Comparison of ENCODE assay signal across 9 cellular contexts in the genomic region with DNA sequence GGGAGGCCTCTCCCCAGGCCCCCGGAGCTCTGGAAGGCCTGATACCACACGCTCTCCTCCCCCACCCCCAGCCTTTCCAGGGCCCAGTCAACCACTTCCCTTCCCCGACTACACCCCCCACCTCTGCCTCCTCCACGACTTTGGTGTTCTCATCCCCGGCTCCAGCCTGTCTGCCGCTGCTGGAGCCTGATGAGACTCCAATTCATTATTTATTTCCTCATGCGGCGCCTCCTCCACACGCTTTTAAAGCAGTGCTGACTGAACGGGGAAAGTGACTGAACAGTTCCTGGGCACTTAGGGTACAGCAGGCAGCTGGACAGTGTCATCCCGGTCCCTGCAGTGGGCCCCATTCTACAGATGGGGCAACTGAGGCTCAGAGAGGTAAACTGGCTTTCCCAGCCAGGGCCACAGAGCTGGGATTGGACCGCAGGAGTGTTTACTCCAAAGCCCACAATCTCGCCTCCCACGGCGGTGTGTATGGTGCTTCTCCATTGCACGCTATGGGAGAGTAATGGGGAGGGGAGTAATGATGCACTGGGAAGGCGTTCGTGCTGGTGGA. TPM values are rescaled to one million over a fixed set of nuclear protein-coding genes. Genes with fewer than 3 reads are reported as not detected.
DNase-seq lines count a peak whose midpoint lies in the region; ATAC-seq and TF ChIP-seq lines count a peak whose summit lies in the region.
"Had no signal": no experiment of that assay in that cellular context is flagged by ENCODE, and none has a peak within 500 bp of the region (broad histone marks: within the 10 kb centered on the region; RNA-seq: fewer than 3 reads in every experiment).

No MANE protein-coding gene starts in this region.

- peak overlapping the region; percentile 94 for H3K27ac Mint-ChIP-seq in HFFc6
- H3K27ac Mint-ChIP-seq in activated CD8-positive, alpha-beta T cell treated with anti-CD3 and anti-CD28 coated beads, Interleukin-2, amount 10 ng/mL, durations not matched to agents 7 days and 5 days = no peak overlapping the region
- no peak overlapping the region for H3K27ac Mint-ChIP-seq in activated T-helper 2 cell treated with anti-CD3 and anti-CD28 coated beads, Interferon-gamma antibody, Interleukin-2, Interleukin-4, amounts not matched to agents 10 μg/mL and 5 μg/mL and 100 μg/mL, durations not matched to agents 14 hours and 24 hours and 36 hours
- H3K27ac Mint-ChIP-seq: immature natural killer cell had no signal

- no peak for TF ChIP-seq CTCF in AG04449 (IDR thresholded peaks at IDR 0.05; ENCODE audit: insufficient read depth, low read length, missing control alignments)
- no peak for TF ChIP-seq CTCF in HFFc6 (IDR thresholded peaks at IDR 0.05)

- peak; percentile 55 for ATAC-seq in left lobe of liver
- ATAC-seq in activated CD8-positive, alpha-beta T cell treated with anti-CD3 and anti-CD28 coated beads, Interleukin-2, amount 10 ng/mL, durations not matched to agents 7 days and 5 days = no peak
- ATAC-seq in GM21360 (IDR thresholded peaks at IDR 0.05; ENCODE audit: unreplicated experiment) = no peak

- intact Hi-C loops in activated T-helper 2 cell treated with anti-CD3 and anti-CD28 coated beads, Interferon-gamma antibody, Interleukin-2, Interleukin-4, amounts not matched to agents 10 μg/mL and 5 μg/mL and 100 μg/mL, durations not matched to agents 14 hours and 24 hours and 36 hours (cut with micrococcal nuclease) = no loop called here

- CTCF ChIA-PET in AG04449 (lab: Yijun Ruan, JAX) = interaction anchor here (1.1 to 22.5 kb wide), 4 partner anchors 10 to 233 kb away, joined by 3 to 595 read pairs (median 54); no protein-coding TSS in a partner anchor
- CTCF ChIA-PET in activated CD8-positive, alpha-beta T cell treated with anti-CD3 and anti-CD28 coated beads, Interleukin-2, amount 10 ng/mL, durations not matched to agents 7 days and 5 days (lab: Charles Lee) = interaction anchor here (1.0 to 1.5 kb wide), 3 partner anchors 10 to 228 kb away, joined by 3 to 4 read pairs (median 4); no protein-coding TSS in a partner anchor

- H3K36me3 Mint-ChIP-seq in HFFc6 (ENCODE audit: low read depth) = peaks cover 38% of the 10 kb centered on the region
- peaks cover 3% of the 10 kb centered on the region for H3K36me3 Mint-ChIP-seq in activated CD8-positive, alpha-beta T cell treated with anti-CD3 and anti-CD28 coated beads, Interleukin-2, amount 10 ng/mL, durations not matched to agents 7 days and 5 days (ENCODE audit: low read depth)
- H3K36me3 Mint-ChIP-seq in activated T-helper 2 cell treated with anti-CD3 and anti-CD28 coated beads, Interferon-gamma antibody, Interleukin-2, Interleukin-4, amounts not matched to agents 10 μg/mL and 5 μg/mL and 100 μg/mL, durations not matched to agents 14 hours and 24 hours and 36 hours (ENCODE audit: low read depth) = no peaks in the 10 kb centered on the region

- POLR2A ChIA-PET in AG04449 (lab: Yijun Ruan, JAX) = interaction anchor here (0.7 to 3.4 kb wide), 7 partner anchors 9 to 203 kb away, joined by 3 to 17 read pairs (median 4); a partner anchor contains a TSS
- POLR2A ChIA-PET in activated CD8-positive, alpha-beta T cell treated with anti-CD3 and anti-CD28 coated beads, Interleukin-2, amount 10 ng/mL, durations not matched to agents 7 days and 5 days (lab: Charles Lee) = no interaction called here

- no peak overlapping the region for H3K4me3 ChIP-seq in AG04449 (ENCODE audit: low read depth, low read length)

- H3K9me3 Mint-ChIP-seq in HFFc6 = no peaks in the 10 kb centered on the region
- H3K9me3 Mint-ChIP-seq in activated CD8-positive, alpha-beta T cell treated with anti-CD3 and anti-CD28 coated beads, Interleukin-2, amount 10 ng/mL, durations not matched to agents 7 days and 5 days (ENCODE audit: insufficient read depth) = no peaks in the 10 kb centered on the region
- H3K9me3 Mint-ChIP-seq in activated T-helper 2 cell treated with anti-CD3 and anti-CD28 coated beads, Interferon-gamma antibody, Interleukin-2, Interleukin-4, amounts not matched to agents 10 μg/mL and 5 μg/mL and 100 μg/mL, durations not matched to agents 14 hours and 24 hours and 36 hours = no peaks in the 10 kb centered on the region
- H3K9me3 Mint-ChIP-seq: immature natural killer cell had no signal

- H3K4me3 Mint-ChIP-seq in HFFc6 = peak overlapping the region; percentile 37
- no peak overlapping the region for H3K4me3 Mint-ChIP-seq in activated CD8-positive, alpha-beta T cell treated with anti-CD3 and anti-CD28 coated beads, Interleukin-2, amount 10 ng/mL, durations not matched to agents 7 days and 5 days
- H3K4me3 Mint-ChIP-seq in activated T-helper 2 cell treated with anti-CD3 and anti-CD28 coated beads, Interferon-gamma antibody, Interleukin-2, Interleukin-4, amounts not matched to agents 10 μg/mL and 5 μg/mL and 100 μg/mL, durations not matched to agents 14 hours and 24 hours and 36 hours (ENCODE audit: low read depth) = no peak overlapping the region
- H3K4me3 Mint-ChIP-seq: immature natural killer cell had no signal

- peaks cover 3% of the 10 kb centered on the region; the same call in 1 of the 2 replicates for H3K27me3 Mint-ChIP-seq in HFFc6 (ENCODE audit: insufficient read depth)
- no peaks in the 10 kb centered on the region for H3K27me3 Mint-ChIP-seq in activated CD8-positive, alpha-beta T cell treated with anti-CD3 and anti-CD28 coated beads, Interleukin-2, amount 10 ng/mL, durations not matched to agents 7 days and 5 days (ENCODE audit: low read depth)
- no peaks in the 10 kb centered on the region for H3K27me3 Mint-ChIP-seq in activated T-helper 2 cell treated with anti-CD3 and anti-CD28 coated beads, Interferon-gamma antibody, Interleukin-2, Interleukin-4, amounts not matched to agents 10 μg/mL and 5 μg/mL and 100 μg/mL, durations not matched to agents 14 hours and 24 hours and 36 hours (ENCODE audit: low read depth)

- DNase-seq in AG04449 (ENCODE audit: low read depth, low spot score) = peak; percentile 78
- DNase-seq in HFFc6 = peak; percentile 92
- DNase-seq in amniotic stem cell (lab: John Stamatoyannopoulos, UW) = peak; percentile 70
- no peak for DNase-seq in left lobe of liver (ENCODE audit: low spot score)
- DNase-seq in activated CD8-positive, alpha-beta T cell treated with anti-CD3 and anti-CD28 coated beads, Interleukin-2, amount 10 ng/mL, durations not matched to agents 7 days and 5 days = no peak
- no peak for DNase-seq in NCI-H446 treated with DMSO at 0.1 percent for 48 hours (lab: John Stamatoyannopoulos, UW)
- DNase-seq in activated T-helper 2 cell treated with anti-CD3 and anti-CD28 coated beads, Interferon-gamma antibody, Interleukin-2, Interleukin-4, amounts not matched to agents 10 μg/mL and 5 μg/mL and 100 μg/mL, durations not matched to agents 14 hours and 24 hours and 36 hours (ENCODE audit: low spot score) = no peak
- DNase-seq: immature natural killer cell had no signal

- peaks cover 59% of the 10 kb centered on the region for H3K4me1 Mint-ChIP-seq in HFFc6 (ENCODE audit: low read depth)
- H3K4me1 Mint-ChIP-seq in activated CD8-positive, alpha-beta T cell treated with anti-CD3 and anti-CD28 coated beads, Interleukin-2, amount 10 ng/mL, durations not matched to agents 7 days and 5 days (ENCODE audit: low read depth) = peaks cover 2% of the 10 kb centered on the region
- no peaks in the 10 kb centered on the region for H3K4me1 Mint-ChIP-seq in activated T-helper 2 cell treated with anti-CD3 and anti-CD28 coated beads, Interferon-gamma antibody, Interleukin-2, Interleukin-4, amounts not matched to agents 10 μg/mL and 5 μg/mL and 100 μg/mL, durations not matched to agents 14 hours and 24 hours and 36 hours (ENCODE audit: low read depth)
- H3K4me1 Mint-ChIP-seq: immature natural killer cell had no signal

RNA-seq across cellular contexts. Expression of a gene that starts 15.9 kb away (rescaled TPM):
- 100 to 1,000 TPM in 5 of 6 experiments, 10 to 100 TPM in 1; 88.9 to 122 (median 113) TPM for total RNA-seq in HFFc6 (2021; fragmentation: NEBNext Ultra II Directional; extraction: Animal tissue kit (Norgen Biotek cat#: 25700))
- 16.3 TPM for total RNA-seq in left lobe of liver
- 10 to 100 TPM; 45.1 to 49.4 TPM for total RNA-seq in activated CD8-positive, alpha-beta T cell treated with anti-CD3 and anti-CD28 coated beads, Interleukin-2, amount 10 ng/mL, durations not matched to agents 7 days and 5 days
- 59.1 and 64.3 TPM in 2 replicates for total RNA-seq in activated T-helper 2 cell treated with anti-CD3 and anti-CD28 coated beads, Interferon-gamma antibody, Interleukin-2, Interleukin-4, amounts not matched to agents 10 μg/mL and 5 μg/mL and 100 μg/mL, durations not matched to agents 14 hours and 24 hours and 36 hours

RNA-seq across cellular contexts. Expression of a gene that starts 40.2 kb away (rescaled TPM):
- total RNA-seq in HFFc6 (2021; fragmentation: NEBNext Ultra II Directional; extraction: Animal tissue kit (Norgen Biotek cat#: 25700)) = 100 to 1,000 TPM; 462 to 606 (median 488) TPM
- total RNA-seq in left lobe of liver = 110 TPM
- 100 to 1,000 TPM; 122 to 129 TPM for total RNA-seq in activated CD8-positive, alpha-beta T cell treated with anti-CD3 and anti-CD28 coated beads, Interleukin-2, amount 10 ng/mL, durations not matched to agents 7 days and 5 days
- total RNA-seq in activated T-helper 2 cell treated with anti-CD3 and anti-CD28 coated beads, Interferon-gamma antibody, Interleukin-2, Interleukin-4, amounts not matched to agents 10 μg/mL and 5 μg/mL and 100 μg/mL, durations not matched to agents 14 hours and 24 hours and 36 hours = 147 and 148 TPM in 2 replicates

Comparison
In these comparisons a context has a peak if more than half of its experiments do, and no peak if none do; other contexts are left out.
1. DNase-seq: peak in AG04449 (single experiment), HFFc6 (single experiment) and amniotic stem cell (single experiment); none in left lobe of liver (single experiment), activated CD8-positive, alpha-beta T cell treated with anti-CD3 and anti-CD28 coated beads, Interleukin-2, amount 10 ng/mL, durations not matched to agents 7 days and 5 days (single experiment), NCI-H446 treated with DMSO at 0.1 percent for 48 hours (single experiment) and activated T-helper 2 cell treated with anti-CD3 and anti-CD28 coated beads, Interferon-gamma antibody, Interleukin-2, Interleukin-4, amounts not matched to agents 10 μg/mL and 5 μg/mL and 100 μg/mL, durations not matched to agents 14 hours and 24 hours and 36 hours (single experiment).